ENCODE assay signal across 13 cellular contexts in genomic region chr17:5758651-5759050, GRCh38.
A peak's percentile ranks its signal among the peaks of the same experiment; 100 is the strongest.
DNase-seq lines count a peak whose midpoint lies in the region; ATAC-seq and TF ChIP-seq lines count a peak whose summit lies in the region.
"Had no signal": no experiment of that assay in that cellular context is flagged by ENCODE, and none has a peak within 500 bp of the region (broad histone marks: within the 10 kb centered on the region; RNA-seq: fewer than 3 reads in every experiment).

No MANE protein-coding gene starts in this region.

- CTCF ChIA-PET in activated CD4-positive, alpha-beta memory T cell treated with anti-CD3 and anti-CD28 coated beads for 36 hours (lab: Charles Lee) = no interaction called here
- CTCF ChIA-PET in activated CD4-positive, alpha-beta memory T cell treated with anti-CD3 and anti-CD28 coated beads, Interleukin-2, amount 10 ng/mL, durations not matched to agents 7 days and 5 days (lab: Charles Lee) = no interaction called here

- no peak overlapping the region for H3K4me3 Mint-ChIP-seq in activated CD4-positive, alpha-beta memory T cell treated with anti-CD3 and anti-CD28 coated beads for 36 hours
- no peak overlapping the region for H3K4me3 Mint-ChIP-seq in activated CD4-positive, alpha-beta memory T cell treated with anti-CD3 and anti-CD28 coated beads, Interleukin-2, amount 10 ng/mL, durations not matched to agents 7 days and 5 days
- no peak overlapping the region for H3K4me3 Mint-ChIP-seq in neural progenitor cell
- H3K4me3 Mint-ChIP-seq: stimulated activated memory B cell treated with anti-CD40 and anti-IgM and Interleukin-4, amounts not matched to agents 10 μg/mL and 1 μg/mL and 100 μg/mL, for 72 hours had no signal

- TF ChIP-seq CTCF in neural progenitor cell (IDR thresholded peaks at IDR 0.05) = no peak

- ATAC-seq in GM21367 (IDR thresholded peaks at IDR 0.05; ENCODE audit: unreplicated experiment) (no peak), sciatic nerve (no peak)
- ATAC-seq: stimulated activated memory B cell treated with anti-CD40 and anti-IgM and Interleukin-4, amounts not matched to agents 10 μg/mL and 1 μg/mL and 100 μg/mL, for 72 hours had no signal

- H3K9me3 ChIP-seq in neural progenitor cell (ENCODE audit: low read depth) = no peaks in the 10 kb centered on the region

- no peaks in the 10 kb centered on the region for H3K36me3 ChIP-seq in neural progenitor cell
- H3K36me3 ChIP-seq: cardiac muscle cell had no signal

- H3K4me1 Mint-ChIP-seq in activated CD4-positive, alpha-beta memory T cell treated with anti-CD3 and anti-CD28 coated beads for 36 hours (ENCODE audit: low read depth) = no peaks in the 10 kb centered on the region
- H3K4me1 Mint-ChIP-seq in activated CD4-positive, alpha-beta memory T cell treated with anti-CD3 and anti-CD28 coated beads, Interleukin-2, amount 10 ng/mL, durations not matched to agents 7 days and 5 days = peaks cover 4% of the 10 kb centered on the region
- peaks cover 8% of the 10 kb centered on the region for H3K4me1 Mint-ChIP-seq in neural progenitor cell
- H3K4me1 Mint-ChIP-seq: stimulated activated memory B cell treated with anti-CD40 and anti-IgM and Interleukin-4, amounts not matched to agents 10 μg/mL and 1 μg/mL and 100 μg/mL, for 72 hours had no signal

- H3K36me3 Mint-ChIP-seq in activated CD4-positive, alpha-beta memory T cell treated with anti-CD3 and anti-CD28 coated beads for 36 hours = no peaks in the 10 kb centered on the region
- no peaks in the 10 kb centered on the region for H3K36me3 Mint-ChIP-seq in activated CD4-positive, alpha-beta memory T cell treated with anti-CD3 and anti-CD28 coated beads, Interleukin-2, amount 10 ng/mL, durations not matched to agents 7 days and 5 days (ENCODE audit: low read depth)
- H3K36me3 Mint-ChIP-seq in neural progenitor cell = peaks cover 2% of the 10 kb centered on the region
- H3K36me3 Mint-ChIP-seq: stimulated activated memory B cell treated with anti-CD40 and anti-IgM and Interleukin-4, amounts not matched to agents 10 μg/mL and 1 μg/mL and 100 μg/mL, for 72 hours had no signal

- no peaks in the 10 kb centered on the region for H3K4me1 ChIP-seq in neural progenitor cell

- H3K27me3 Mint-ChIP-seq in activated CD4-positive, alpha-beta memory T cell treated with anti-CD3 and anti-CD28 coated beads for 36 hours = peaks cover 24% of the 10 kb centered on the region
- peaks cover 20% of the 10 kb centered on the region for H3K27me3 Mint-ChIP-seq in activated CD4-positive, alpha-beta memory T cell treated with anti-CD3 and anti-CD28 coated beads, Interleukin-2, amount 10 ng/mL, durations not matched to agents 7 days and 5 days
- H3K27me3 Mint-ChIP-seq in neural progenitor cell (ENCODE audit: insufficient read depth, low read depth) = peaks cover 10% of the 10 kb centered on the region

- H3K9ac ChIP-seq in neural progenitor cell = no peak overlapping the region

- no peak overlapping the region for H3K27ac Mint-ChIP-seq in activated CD4-positive, alpha-beta memory T cell treated with anti-CD3 and anti-CD28 coated beads for 36 hours
- H3K27ac Mint-ChIP-seq in activated CD4-positive, alpha-beta memory T cell treated with anti-CD3 and anti-CD28 coated beads, Interleukin-2, amount 10 ng/mL, durations not matched to agents 7 days and 5 days = no peak overlapping the region
- no peak overlapping the region for H3K27ac Mint-ChIP-seq in neural progenitor cell
- H3K27ac Mint-ChIP-seq: stimulated activated memory B cell treated with anti-CD40 and anti-IgM and Interleukin-4, amounts not matched to agents 10 μg/mL and 1 μg/mL and 100 μg/mL, for 72 hours had no signal

- H3K27ac ChIP-seq in neural progenitor cell = no peak overlapping the region
- H3K27ac ChIP-seq: cardiac muscle cell, hepatocyte had no signal

- no peak overlapping the region for H2AFZ ChIP-seq in neural progenitor cell (replicated peaks)
- H2AFZ ChIP-seq: hepatocyte had no signal

- DNase-seq in activated CD4-positive, alpha-beta memory T cell treated with anti-CD3 and anti-CD28 coated beads for 36 hours = peak; percentile 21
- no peak for DNase-seq in activated CD4-positive, alpha-beta memory T cell treated with anti-CD3 and anti-CD28 coated beads, Interleukin-2, amount 10 ng/mL, durations not matched to agents 7 days and 5 days
- peak; percentile 29 for DNase-seq in NCI-H226
- peak; percentile 6 to 68 for DNase-seq in dermis microvascular lymphatic vessel endothelial cell (ENCODE audit: low read depth in 2 of 2)
- DNase-seq in neural progenitor cell (ENCODE audit: low spot score) = peak; percentile 39
- DNase-seq in NCI-H2171 treated with DMSO at 0.1 percent for 48 hours (lab: John Stamatoyannopoulos, UW) = no peak
- no peak for DNase-seq in sciatic nerve (ENCODE audit: low spot score)
- DNase-seq: activated CD8-positive, alpha-beta memory T cell treated with anti-CD3 and anti-CD28 coated beads, Interleukin-2, amount 50 U/mL, for 4 hours; NCI-H2081 treated with DMSO at 0.1 percent for 48 hours had no signal

- H3K4me2 ChIP-seq in neural progenitor cell = no peak overlapping the region
- H3K4me2 ChIP-seq: hepatocyte had no signal

- H4K20me1 ChIP-seq in neural progenitor cell (ENCODE audit: low read depth) = no peaks in the 10 kb centered on the region

- no peaks in the 10 kb centered on the region for H3F3A ChIP-seq in neural progenitor cell (ENCODE audit: low read depth)

- no peaks in the 10 kb centered on the region for H3K9me3 Mint-ChIP-seq in activated CD4-positive, alpha-beta memory T cell treated with anti-CD3 and anti-CD28 coated beads for 36 hours
- H3K9me3 Mint-ChIP-seq in activated CD4-positive, alpha-beta memory T cell treated with anti-CD3 and anti-CD28 coated beads, Interleukin-2, amount 10 ng/mL, durations not matched to agents 7 days and 5 days = no peaks in the 10 kb centered on the region
- peaks cover 8% of the 10 kb centered on the region for H3K9me3 Mint-ChIP-seq in neural progenitor cell
- H3K9me3 Mint-ChIP-seq: stimulated activated memory B cell treated with anti-CD40 and anti-IgM and Interleukin-4, amounts not matched to agents 10 μg/mL and 1 μg/mL and 100 μg/mL, for 72 hours had no signal

- POLR2A ChIA-PET in activated CD4-positive, alpha-beta memory T cell treated with anti-CD3 and anti-CD28 coated beads for 36 hours (lab: Charles Lee) = no interaction called here
- POLR2A ChIA-PET in activated CD4-positive, alpha-beta memory T cell treated with anti-CD3 and anti-CD28 coated beads, Interleukin-2, amount 10 ng/mL, durations not matched to agents 7 days and 5 days (lab: Charles Lee) = no interaction called here

- H3K27me3 ChIP-seq in neural progenitor cell = no peaks in the 10 kb centered on the region
- H3K27me3 ChIP-seq: cardiac muscle cell had no signal

- intact Hi-C loops in activated CD4-positive, alpha-beta memory T cell treated with anti-CD3 and anti-CD28 coated beads for 36 hours (cut with micrococcal nuclease) = no loop called here
- intact Hi-C loops in sciatic nerve (cut with DNase I) = no loop called here

- no peak overlapping the region for H3K4me3 ChIP-seq in neural progenitor cell
- H3K4me3 ChIP-seq: cardiac muscle cell, hepatocyte had no signal

- H3K79me2 ChIP-seq in neural progenitor cell (ENCODE audit: low read depth) = no peaks in the 10 kb centered on the region
- H3K79me2 ChIP-seq: hepatocyte had no signal

Comparison
In these comparisons a context has a peak if more than half of its experiments do, and no peak if none do; other contexts are left out.
1. DNase-seq: peak in activated CD4-positive, alpha-beta memory T cell treated with anti-CD3 and anti-CD28 coated beads for 36 hours (single experiment), NCI-H226 (single experiment), dermis microvascular lymphatic vessel endothelial cell (2 of 2) and neural progenitor cell (single experiment); none in activated CD4-positive, alpha-beta memory T cell treated with anti-CD3 and anti-CD28 coated beads, Interleukin-2, amount 10 ng/mL, durations not matched to agents 7 days and 5 days (single experiment), NCI-H2171 treated with DMSO at 0.1 percent for 48 hours (single experiment) and sciatic nerve (single experiment).